14 cellular contexts compared by ENCODE assay signal in the genomic region with DNA sequence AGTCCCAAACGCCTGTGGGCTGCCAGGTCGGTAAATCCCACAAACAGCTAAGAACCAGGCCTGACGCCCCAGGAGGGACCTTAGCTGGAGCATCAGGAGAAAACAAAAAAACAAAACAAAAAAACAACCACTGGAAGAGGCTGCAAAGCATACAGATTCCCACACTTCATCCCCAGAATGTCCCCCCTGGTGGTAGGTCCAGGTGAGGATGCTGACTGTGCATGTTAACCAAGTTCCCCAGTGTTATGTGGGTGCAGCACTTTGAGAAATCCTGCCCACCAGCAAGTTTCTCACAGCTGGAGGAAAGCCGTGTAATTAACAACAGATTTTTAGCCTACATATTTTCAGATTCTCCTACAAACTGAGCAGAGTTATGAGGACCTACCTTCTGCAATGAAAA. TPM values are rescaled to one million over a fixed set of nuclear protein-coding genes. Genes with fewer than 3 reads are reported as not detected.
A peak's percentile ranks its signal among the peaks of the same experiment; 100 is the strongest.
DNase-seq lines count a peak whose midpoint lies in the region; ATAC-seq and TF ChIP-seq lines count a peak whose summit lies in the region.
"Had no signal": no experiment of that assay in that cellular context is flagged by ENCODE, and none has a peak within 500 bp of the region (broad histone marks: within the 10 kb centered on the region; RNA-seq: fewer than 3 reads in every experiment).

No MANE protein-coding gene starts in this region.

- no peaks in the 10 kb centered on the region for H3K27me3 ChIP-seq in GM23338 (ENCODE audit: insufficient read depth)
- H3K27me3 ChIP-seq in mesendoderm (ENCODE audit: insufficient read depth, low read length, poor library complexity) = no peaks in the 10 kb centered on the region

- no peak overlapping the region for H3K4ac ChIP-seq in mesendoderm (ENCODE audit: low read depth, low read length)

- CTCF ChIA-PET in activated B cell treated with CpG ODN at 0.5 μM for 24 hours (lab: Charles Lee) = interaction anchor here (1.6 kb wide), 1 partner anchor 43 kb away, joined by 9 read pairs; no protein-coding TSS in a partner anchor

- no peaks in the 10 kb centered on the region for H3K36me3 ChIP-seq in GM23338 (ENCODE audit: insufficient read depth)
- H3K36me3 ChIP-seq in mesendoderm (ENCODE audit: control insufficient read depth, insufficient read depth, low read length) = no peaks in the 10 kb centered on the region

- no peaks in the 10 kb centered on the region for H3K9me2 ChIP-seq in GM23338 (ENCODE audit: insufficient read depth)

- H4K8ac ChIP-seq in mesendoderm (ENCODE audit: low read depth, low read length) = no peak overlapping the region

- POLR2A ChIA-PET in activated B cell treated with CpG ODN at 0.5 μM for 24 hours (lab: Charles Lee) = no interaction called here

- TF ChIP-seq CTCF in GM23338 (conservative IDR thresholded peaks at IDR 0.05; ENCODE audit: low read depth in 2 of 2) = peak; percentile 31 to 43
- no peak for TF ChIP-seq CTCF in activated B cell treated with CpG ODN at 0.5 μM for 24 hours (IDR thresholded peaks at IDR 0.05)

- H2BK15ac ChIP-seq in mesendoderm (replicated peaks; ENCODE audit: low read depth) = no peak overlapping the region

- H3K9me3 Mint-ChIP-seq in GM23338 (no peaks in the 10 kb centered on the region), activated B cell treated with CpG ODN at 0.5 μM for 24 hours (no peaks in the 10 kb centered on the region)
- H3K9me3 Mint-ChIP-seq: activated CD4-positive, alpha-beta T cell treated with anti-CD3 and anti-CD28 coated beads, Interleukin-2, amount 10 ng/mL, durations not matched to agents 24 days and 14 days had no signal

- peaks cover 12% of the 10 kb centered on the region; the same call in 1 of the 2 replicates for H3K4me1 ChIP-seq in GM23338 (ENCODE audit: insufficient read depth)
- H3K4me1 ChIP-seq in mesendoderm (ENCODE audit: control insufficient read depth, low read depth, low read length) = peaks cover 3% of the 10 kb centered on the region

- H3K18ac ChIP-seq in mesendoderm (ENCODE audit: low read length) = no peak overlapping the region

- no peaks in the 10 kb centered on the region for H3K79me2 ChIP-seq in GM23338 (replicated peaks; ENCODE audit: insufficient read depth)
- no peaks in the 10 kb centered on the region for H3K79me2 ChIP-seq in mesendoderm (ENCODE audit: control insufficient read depth, insufficient read depth, low read length)

- DNase-seq in DMS 273 (lab: John Stamatoyannopoulos, UW; ENCODE audit: unreplicated experiment) (peak; percentile 35), DMS 273 treated with DMSO at 0.1 percent for 48 hours (lab: John Stamatoyannopoulos, UW) (no peak), GM23338 (ENCODE audit: low spot score) (peak; percentile 58), activated B cell treated with CpG ODN at 0.5 μM for 24 hours (no peak), mesendoderm (peak; percentile 36), NOMO-1 treated with dmso at 0.1 percent for 144 hours (lab: John Stamatoyannopoulos, UW; ENCODE audit: unreplicated experiment) (no peak), T1000 (lab: John Stamatoyannopoulos, UW) (no peak)
- no peak for DNase-seq in activated CD4-positive, alpha-beta T cell treated with anti-CD3 and anti-CD28 coated beads, Interleukin-2, amount 50 U/mL, for 48 hours
- DNase-seq: 8988T; activated CD4-positive, alpha-beta T cell treated with anti-CD3 and anti-CD28 coated beads, Interleukin-2, amount 10 ng/mL, durations not matched to agents 24 days and 14 days; NCI-H2029; occipital lobe; SHP77 treated with DMSO at 0.1 percent for 48 hours had no signal

- peaks cover 12% of the 10 kb centered on the region for H3K4me1 Mint-ChIP-seq in GM23338
- peaks cover 65% of the 10 kb centered on the region for H3K4me1 Mint-ChIP-seq in activated B cell treated with CpG ODN at 0.5 μM for 24 hours

- H3K36me3 Mint-ChIP-seq in GM23338 (ENCODE audit: low read depth) (no peaks in the 10 kb centered on the region), activated B cell treated with CpG ODN at 0.5 μM for 24 hours (ENCODE audit: low read depth) (peaks cover 51% of the 10 kb centered on the region)

- intact Hi-C loops in activated B cell treated with CpG ODN at 0.5 μM for 24 hours (cut with micrococcal nuclease) = no loop called here

- H3K27ac Mint-ChIP-seq in GM23338 = no peak overlapping the region
- H3K27ac Mint-ChIP-seq in activated B cell treated with CpG ODN at 0.5 μM for 24 hours = peak overlapping the region; percentile 13
- H3K27ac Mint-ChIP-seq: activated CD4-positive, alpha-beta T cell treated with anti-CD3 and anti-CD28 coated beads, Interleukin-2, amount 10 ng/mL, durations not matched to agents 24 days and 14 days had no signal

- H3K4me3 Mint-ChIP-seq in GM23338 (no peak overlapping the region), activated B cell treated with CpG ODN at 0.5 μM for 24 hours (no peak overlapping the region)
- H3K4me3 Mint-ChIP-seq: activated CD4-positive, alpha-beta T cell treated with anti-CD3 and anti-CD28 coated beads, Interleukin-2, amount 10 ng/mL, durations not matched to agents 24 days and 14 days had no signal

- peaks cover 7% of the 10 kb centered on the region for H4K20me1 ChIP-seq in GM23338 (replicated peaks; ENCODE audit: insufficient read depth)

- no peak overlapping the region for H3K23ac ChIP-seq in mesendoderm (ENCODE audit: low read length)

- H3F3A ChIP-seq in GM23338 (replicated peaks; ENCODE audit: low read depth) = no peaks in the 10 kb centered on the region

- no peak overlapping the region for H2AK5ac ChIP-seq in mesendoderm (ENCODE audit: low read length)

- WGBS in mesendoderm (ENCODE audit: extremely low coverage, insufficient coverage, low lambda C conversion rate) = no CpG with 5 or more reads among the region's 4 CpGs

- no peak overlapping the region for H3K27ac ChIP-seq in GM23338 (ENCODE audit: low read depth)
- H3K27ac ChIP-seq in mesendoderm (ENCODE audit: low read depth, low read length) = no peak overlapping the region

- peaks cover 3% of the 10 kb centered on the region for H3K27me3 Mint-ChIP-seq in GM23338 (ENCODE audit: insufficient read depth, low read depth, poor library complexity)
- H3K27me3 Mint-ChIP-seq in activated B cell treated with CpG ODN at 0.5 μM for 24 hours = no peaks in the 10 kb centered on the region
- H3K27me3 Mint-ChIP-seq: activated CD4-positive, alpha-beta T cell treated with anti-CD3 and anti-CD28 coated beads, Interleukin-2, amount 10 ng/mL, durations not matched to agents 24 days and 14 days had no signal

- no peak overlapping the region for H3K56ac ChIP-seq in mesendoderm (ENCODE audit: low read length)

- H3K4me2 ChIP-seq in GM23338 = no peak overlapping the region
- H3K4me2 ChIP-seq in mesendoderm (ENCODE audit: low read length) = no peak overlapping the region

- no peak overlapping the region for H4K5ac ChIP-seq in mesendoderm (ENCODE audit: low read length)

- no peak overlapping the region for H3K9ac ChIP-seq in mesendoderm (ENCODE audit: low read length)

- peak; percentile 58 for ATAC-seq in GM23338
- no peak for ATAC-seq in activated B cell treated with CpG ODN at 0.5 μM for 24 hours (ENCODE audit: low read depth)
- ATAC-seq: activated naive CD4-positive, alpha-beta T cell treated with anti-CD3 and anti-CD28 coated beads, Interleukin-2, amount 50 U/mL, for 72 hours had no signal

- no peak overlapping the region for H2AFZ ChIP-seq in GM23338

- H2BK5ac ChIP-seq in mesendoderm (ENCODE audit: low read length) = no peak overlapping the region

- H3K4me3 ChIP-seq in GM23338 (no peak overlapping the region), mesendoderm (ENCODE audit: low read length) (no peak overlapping the region)

- H2BK120ac ChIP-seq in mesendoderm (ENCODE audit: low read depth, low read length) = no peak overlapping the region

- no peaks in the 10 kb centered on the region for H3K79me1 ChIP-seq in mesendoderm (ENCODE audit: low read length)

TF ChIP-seq in GM23338, 12 proteins besides CTCF, POLR2A, EP300 and RAD21 (continues in another document):
- no peak for TF ChIP-seq REST (IDR thresholded peaks at IDR 0.05; ENCODE audit: unreplicated experiment)
- TF ChIP-seq POLR2AphosphoS5 (IDR thresholded peaks at IDR 0.05; ENCODE audit: low read depth) = no peak
- no peak for TF ChIP-seq JUNB (IDR thresholded peaks at IDR 0.05; ENCODE audit: unreplicated experiment)
- TF ChIP-seq ZNF331 (CRISPR knock-in tag; IDR thresholded peaks at IDR 0.05; ENCODE audit: low read depth) = no peak
- no peak for TF ChIP-seq NANOG (IDR thresholded peaks at IDR 0.05; ENCODE audit: borderline replicate concordance)
- TF ChIP-seq ZNF114 (CRISPR knock-in tag; IDR thresholded peaks at IDR 0.05) = no peak
- TF ChIP-seq STAT1 (IDR thresholded peaks at IDR 0.05; ENCODE audit: unreplicated experiment) = no peak
- no peak for TF ChIP-seq CREB1 (CRISPR knock-in tag; IDR thresholded peaks at IDR 0.05; ENCODE audit: low read depth)
- TF ChIP-seq EZH2 (IDR thresholded peaks at IDR 0.05; ENCODE audit: low read depth, unreplicated experiment) = no peak

RNA-seq across cellular contexts. Expression of gene ST3GAL5, which starts 15.1 kb away (rescaled TPM):
- total RNA-seq in GM23338 (2014; rRNA removed; shearing (Covaris generic)) = 7.9 and 8.9 TPM in 2 replicates
- 2.8 and 3.2 TPM in 2 replicates for polyA plus RNA-seq in GM23338 (2016; fragmentation: Nextera tagmentation; extraction: Ambion mirVana)
- 56.4 and 70.7 TPM in 2 replicates for total RNA-seq in activated B cell treated with CpG ODN at 0.5 μM for 24 hours
- 1.3 TPM for polyA plus RNA-seq in mesendoderm (2013, experiment 1 of 2)
- polyA plus RNA-seq in mesendoderm (2013, experiment 2 of 2) = 0.92 TPM

Comparison
In these comparisons a context has a peak if more than half of its experiments do, and no peak if none do; other contexts are left out.
1. DNase-seq: peak in DMS 273 (single experiment), GM23338 (single experiment) and mesendoderm (single experiment); none in DMS 273 treated with DMSO at 0.1 percent for 48 hours (single experiment), activated B cell treated with CpG ODN at 0.5 μM for 24 hours (single experiment), NOMO-1 treated with dmso at 0.1 percent for 144 hours (single experiment), T1000 (single experiment) and activated CD4-positive, alpha-beta T cell treated with anti-CD3 and anti-CD28 coated beads, Interleukin-2, amount 50 U/mL, for 48 hours (0 of 2).